12 cellular contexts compared by ENCODE assay signal in genomic region chr16:4743217-4743897, GRCh38. TPM values are rescaled to one million over a fixed set of nuclear protein-coding genes. Genes with fewer than 3 reads are reported as not detected.
DNase-seq lines count a peak whose midpoint lies in the region; ATAC-seq and TF ChIP-seq lines count a peak whose summit lies in the region.
"Had no signal": no experiment of that assay in that cellular context is flagged by ENCODE, and none has a peak within 500 bp of the region (broad histone marks: within the 10 kb centered on the region; RNA-seq: fewer than 3 reads in every experiment).

No MANE protein-coding gene starts in this region.

- H3K4me3 ChIP-seq in iPS-20b (ENCODE audit: low read length) (peak overlapping the region; percentile 21; the same call in 1 of the 2 replicates), suprapubic skin (peak overlapping the region; percentile 19)

- H3K27ac ChIP-seq in iPS-20b (ENCODE audit: low read length) (no peak overlapping the region), suprapubic skin (no peak overlapping the region)

- no peaks in the 10 kb centered on the region for H3K36me3 Mint-ChIP-seq in WTC11

- TF ChIP-seq EP300 in suprapubic skin (IDR thresholded peaks at IDR 0.05) = no peak

- TF ChIP-seq POLR2A in suprapubic skin (IDR thresholded peaks at IDR 0.05) = no peak

- no peaks in the 10 kb centered on the region for H3K9me3 Mint-ChIP-seq in WTC11

- POLR2A ChIA-PET in WTC11 (lab: Charles Lee) = interaction anchor here (1.1 kb wide), 1 partner anchor 9 kb away, joined by 3 read pairs; the partner anchor contains the start of gene DNAAF8

- intact Hi-C loops in Right ventricle myocardium superior (cut with DNase I) (no loop called here), left cardiac atrium (cut with DNase I) (no loop called here)

- ATAC-seq in Right ventricle myocardium superior (ENCODE audit: poor library complexity) (peak; percentile 13), left cardiac atrium (no peak), WTC11 (no peak)

- H3K27me3 ChIP-seq in iPS-20b (ENCODE audit: insufficient read depth, low read length) (no peaks in the 10 kb centered on the region; the same call in 1 of the 2 replicates), suprapubic skin (no peaks in the 10 kb centered on the region)

- H3K36me3 ChIP-seq in iPS-20b (ENCODE audit: insufficient read depth, low read depth, low read length) (no peaks in the 10 kb centered on the region), suprapubic skin (no peaks in the 10 kb centered on the region)

- 0 out of 2 replicates have a peak overlapping the region, but pooled peaks have one; percentile 49 for H3K27ac Mint-ChIP-seq in WTC11

- H3K9me3 ChIP-seq in iPS-20b (ENCODE audit: insufficient read depth, low read depth, low read length) = no peaks in the 10 kb centered on the region
- no peaks in the 10 kb centered on the region for H3K9me3 ChIP-seq in suprapubic skin

- H3K4me3 Mint-ChIP-seq in WTC11 = peak overlapping the region; percentile 35

- WGBS in suprapubic skin = 38% methylated on average over 14 of the region's 14 CpGs

- CTCF ChIA-PET in WTC11 (lab: Charles Lee) = no interaction called here

- H3K4me1 ChIP-seq in iPS-20b (ENCODE audit: insufficient read depth, low read length) (no peaks in the 10 kb centered on the region), suprapubic skin (peaks cover 17% of the 10 kb centered on the region)

- H3K9ac ChIP-seq in iPS-20b (ENCODE audit: low read depth, low read length) = no peak overlapping the region

- TF ChIP-seq CTCF in WTC11 (IDR thresholded peaks at IDR 0.05) (no peak), suprapubic skin (IDR thresholded peaks at IDR 0.05) (no peak)

- H3K4me1 Mint-ChIP-seq in WTC11 = peaks cover 20% of the 10 kb centered on the region

- DNase-seq in Right ventricle myocardium superior (no peak), left cardiac atrium (no peak), WTC11 (ENCODE audit: low spot score) (no peak), suprapubic skin (ENCODE audit: low spot score in 2 of 2) (no peak), cerebellar cortex (ENCODE audit: low spot score) (no peak)
- DNase-seq in stimulated activated CD4-positive, alpha-beta T cell treated with anti-CD3 and anti-CD28 coated beads, Interleukin-4, amount 100 ng/mL, for 24 hours = no peak
- no peak for DNase-seq in stimulated activated naive CD4-positive, alpha-beta T cell (lab: John Stamatoyannopoulos, UW)
- DNase-seq: cerebellar nuclear complex, KG1 had no signal

- H3K27me3 Mint-ChIP-seq in WTC11 (ENCODE audit: low read depth) = no peaks in the 10 kb centered on the region; the same call in 1 of the 2 replicates

TF ChIP-seq in WTC11, 78 proteins besides CTCF, POLR2A, EP300 and RAD21:
- TF ChIP-seq TEAD4 (CRISPR knock-in tag; IDR thresholded peaks at IDR 0.05) = no peak
- TF ChIP-seq FOXJ3 (CRISPR knock-in tag; IDR thresholded peaks at IDR 0.05; ENCODE audit: borderline replicate concordance) = no peak
- no peak for TF ChIP-seq GTF2I (CRISPR knock-in tag; conservative IDR thresholded peaks at IDR 0.05)
- TF ChIP-seq ARID4B (CRISPR knock-in tag; IDR thresholded peaks at IDR 0.05; ENCODE audit: borderline replicate concordance) = no peak
- TF ChIP-seq MXD4 (CRISPR knock-in tag; IDR thresholded peaks at IDR 0.05; ENCODE audit: borderline replicate concordance) = no peak
- TF ChIP-seq FOXP1 (CRISPR knock-in tag; IDR thresholded peaks at IDR 0.05; ENCODE audit: borderline replicate concordance) = no peak
- TF ChIP-seq PREB (CRISPR knock-in tag; IDR thresholded peaks at IDR 0.05; ENCODE audit: borderline replicate concordance) = no peak
- no peak for TF ChIP-seq RELA (CRISPR knock-in tag; IDR thresholded peaks at IDR 0.05; ENCODE audit: borderline replicate concordance)
- no peak for TF ChIP-seq CREM (CRISPR knock-in tag; IDR thresholded peaks at IDR 0.05)
- no peak for TF ChIP-seq ERG (CRISPR knock-in tag; IDR thresholded peaks at IDR 0.05)
- TF ChIP-seq ETV6 (CRISPR knock-in tag; IDR thresholded peaks at IDR 0.05) = no peak
- no peak for TF ChIP-seq ESRRA (CRISPR knock-in tag; IDR thresholded peaks at IDR 0.05; ENCODE audit: borderline replicate concordance)
- no peak for TF ChIP-seq ZSCAN18 (CRISPR knock-in tag; IDR thresholded peaks at IDR 0.05)

RNA-seq across cellular contexts. Expression of gene DNAAF8, which starts 9.0 kb away (rescaled TPM):
- total RNA-seq in Right ventricle myocardium superior (1.2 TPM), left cardiac atrium (under 1 TPM; 0.52 to 0.85 TPM), WTC11 (2021) (0.09 to 0.41 TPM (median 0.14 TPM) in 3 replicates), suprapubic skin (1 to 10 TPM in 2 of 4 donors, under 1 TPM in 1, not detected in 1; 0.36 to 1.7 (median 1.4) TPM)

RNA-seq across cellular contexts. Expression of gene ANKS3, which starts 9.3 kb away (rescaled TPM):
- 9.1 TPM for total RNA-seq in Right ventricle myocardium superior
- total RNA-seq in left cardiac atrium = 10 to 100 TPM; 11.0 to 11.6 TPM
- total RNA-seq in WTC11 (2021) = 28.6 to 35.6 TPM (median 31.5 TPM) in 3 replicates
- total RNA-seq in suprapubic skin = 10 to 100 TPM; 11.5 to 36.5 (median 20.0) TPM

RNA-seq across cellular contexts. Expression of gene ZNF500, which starts 23.6 kb away (rescaled TPM):
- total RNA-seq in Right ventricle myocardium superior (4.8 TPM), left cardiac atrium (10 to 100 TPM in 1 of 2 donors, 1 to 10 TPM in 1; 6.3 to 10.3 TPM), WTC11 (2021) (14.3 to 19.9 TPM (median 15.5 TPM) in 3 replicates), suprapubic skin (10 to 100 TPM in 2 of 4 donors, 1 to 10 TPM in 2; 7.9 to 17.6 (median 12.4) TPM)

RNA-seq across cellular contexts. Expression of gene SEPTIN12, which starts 44.8 kb away (rescaled TPM):
- not detected for total RNA-seq in Right ventricle myocardium superior
- total RNA-seq in left cardiac atrium = not detected
- total RNA-seq in WTC11 (2021) = not detected in 3 replicates
- total RNA-seq in suprapubic skin = not detected
- total RNA-seq: glomerular endothelial cell, mucosa of gallbladder had no signal

RNA-seq across cellular contexts. Expression of gene NUDT16L1, which starts 50.0 kb away (rescaled TPM):
- 52.8 TPM for total RNA-seq in Right ventricle myocardium superior
- total RNA-seq in left cardiac atrium = 10 to 100 TPM; 39.1 to 41.0 TPM
- 41.8 to 45.8 TPM (median 42.0 TPM) in 3 replicates for total RNA-seq in WTC11 (2021)
- total RNA-seq in suprapubic skin = 10 to 100 TPM; 19.9 to 32.7 (median 24.6) TPM
